Comparison of ENCODE assay signal across 25 cellular contexts in genomic region chr6:158694913-158695312, GRCh38.
"Had no signal": no experiment of that assay in that cellular context is flagged by ENCODE, and none has a peak within 500 bp of the region (broad histone marks: within the 10 kb centered on the region; RNA-seq: fewer than 3 reads in every experiment).

No MANE protein-coding gene starts in this region.

- H3K27ac Mint-ChIP-seq: activated CD8-positive, alpha-beta T cell treated with anti-CD3 and anti-CD28 coated beads for 36 hours; activated T-cell treated with anti-CD3 and anti-CD28 coated beads, Interleukin-2, amount 50 U/mL, for 24 hours; activated T-helper 1 cell treated with anti-CD3 and anti-CD28 coated beads, Interleukin-12 subunit alpha, Interleukin-12 subunit beta, Interleukin-2, Interleukin-4 antibody, amounts not matched to agents 30 ng/mL and 10 ng/mL and 1 ng/mL, durations not matched to agents 14 hours and 24 hours and 36 hours; T-helper 1 cell treated with Interleukin-12 subunit alpha and Interleukin-12 subunit beta and Interleukin-4 antibody, amounts not matched to agents 30 μg/mL and 1 μg/mL, for 36 hours had no signal

- H3K9me3 ChIP-seq: SJCRH30, SK-N-SH had no signal

- H3K27ac ChIP-seq: brain microvascular endothelial cell, cardiac muscle cell, SJCRH30 had no signal

- H3K4me3 ChIP-seq: cardiac muscle cell, SJCRH30 had no signal

- H3K27me3 ChIP-seq: brain microvascular endothelial cell, cardiac muscle cell, SJCRH30 had no signal

- H3K9me3 Mint-ChIP-seq: activated CD8-positive, alpha-beta T cell treated with anti-CD3 and anti-CD28 coated beads for 36 hours; activated naive CD4-positive, alpha-beta T cell treated with anti-CD3 and anti-CD28 coated beads, Interleukin-2, amount 50 U/mL, for 72 hours; activated T-cell treated with anti-CD3 and anti-CD28 coated beads, Interleukin-2, amount 50 U/mL, for 24 hours; activated T-helper 1 cell treated with anti-CD3 and anti-CD28 coated beads, Interleukin-12 subunit alpha, Interleukin-12 subunit beta, Interleukin-2, Interleukin-4 antibody, amounts not matched to agents 30 ng/mL and 10 ng/mL and 1 ng/mL, durations not matched to agents 14 hours and 24 hours and 36 hours; T-helper 1 cell treated with Interleukin-12 subunit alpha and Interleukin-12 subunit beta and Interleukin-4 antibody, amounts not matched to agents 30 μg/mL and 1 μg/mL, for 36 hours had no signal

- H3K4me2 ChIP-seq: SK-N-SH had no signal

- H3K4me3 Mint-ChIP-seq: activated CD8-positive, alpha-beta T cell treated with anti-CD3 and anti-CD28 coated beads for 36 hours; activated T-cell treated with anti-CD3 and anti-CD28 coated beads, Interleukin-2, amount 50 U/mL, for 24 hours; activated T-helper 1 cell treated with anti-CD3 and anti-CD28 coated beads, Interleukin-12 subunit alpha, Interleukin-12 subunit beta, Interleukin-2, Interleukin-4 antibody, amounts not matched to agents 30 ng/mL and 10 ng/mL and 1 ng/mL, durations not matched to agents 14 hours and 24 hours and 36 hours; T-helper 1 cell treated with Interleukin-12 subunit alpha and Interleukin-12 subunit beta and Interleukin-4 antibody, amounts not matched to agents 30 μg/mL and 1 μg/mL, for 36 hours had no signal

- H3K27me3 Mint-ChIP-seq: activated CD8-positive, alpha-beta T cell treated with anti-CD3 and anti-CD28 coated beads for 36 hours; activated T-cell treated with anti-CD3 and anti-CD28 coated beads, Interleukin-2, amount 50 U/mL, for 24 hours had no signal

- H3K36me3 ChIP-seq: brain microvascular endothelial cell, cardiac muscle cell had no signal

- H3K9ac ChIP-seq: SK-N-SH had no signal

- DNase-seq: activated CD4-positive, alpha-beta T cell treated with anti-CD3 and anti-CD28 coated beads for 4 hours; activated CD8-positive, alpha-beta T cell treated with anti-CD3 and anti-CD28 coated beads for 36 hours; activated effector memory CD4-positive, alpha-beta T cell treated with anti-CD3 and anti-CD28 coated beads, Interleukin-2, amount 50 U/mL, for 16 hours; activated naive CD4-positive, alpha-beta T cell treated with Interleukin-2 at 50 U/mL for 16 hours; activated T-cell treated with anti-CD3 and anti-CD28 coated beads, Interleukin-2, amount 50 U/mL, for 24 hours; brain microvascular endothelial cell; KG1; NCI-H1092; NCI-H1417; NCI-H1930; NCI-H345; NCI-H510A; NCI-H526 treated with DMSO at 0.1 percent for 48 hours; NK-92 treated with Interleukin-12 subunit alpha and Interleukin-12 subunit beta, amount 100 ng/mL, for 24 hours; OCI-M1; RPMI8226; SJCRH30; SK-N-SH had no signal

- ATAC-seq: activated CD4-positive, CD25-positive, alpha-beta regulatory T cell treated with anti-CD3 and anti-CD28 coated beads, Interleukin-2, amount 50 U/mL, for 24 hours; activated CD8-positive, alpha-beta T cell treated with anti-CD3 and anti-CD28 coated beads for 36 hours; activated naive CD4-positive, alpha-beta T cell treated with anti-CD3 and anti-CD28 coated beads, Interleukin-2, amount 50 U/mL, for 72 hours; Panc1; Right ventricle myocardium inferior had no signal

- H3K4me1 ChIP-seq: SJCRH30 had no signal
